ENCODE assay signal across 18 cellular contexts in genomic region chr9:36746415-36746814, GRCh38.
"Had no signal": no experiment of that assay in that cellular context is flagged by ENCODE, and none has a peak within 500 bp of the region (broad histone marks: within the 10 kb centered on the region; RNA-seq: fewer than 3 reads in every experiment).

No MANE protein-coding gene starts in this region.

- DNase-seq: activated CD4-positive, alpha-beta T cell treated with anti-CD3 and anti-CD28 coated beads for 4 hours; activated CD8-positive, alpha-beta memory T cell treated with anti-CD3 and anti-CD28 coated beads, Interleukin-2, amount 50 U/mL, for 4 hours; activated CD8-positive, alpha-beta T cell treated with anti-CD3 and anti-CD28 coated beads for 36 hours; activated gamma-delta T cell treated with Interleukin-2 at 50 U/mL for 16 hours; activated naive CD4-positive, alpha-beta T cell treated with anti-CD3 and anti-CD28 coated beads, Interleukin-2, amount 10 ng/mL, durations not matched to agents 7 days and 5 days; activated naive CD8-positive, alpha-beta T cell treated with anti-CD3 and anti-CD28 coated beads for 36 hours; activated T-cell treated with anti-CD3 and anti-CD28 coated beads, Interleukin-2, amount 50 U/mL, for 72 hours; brain microvascular endothelial cell; cerebellar nuclear complex; dermis blood vessel endothelial cell; NCI-H1092; NCI-H2081 treated with DMSO at 0.1 percent for 48 hours; NCI-H446; NCI-H526; NCI-H82; PC-3; SHP77 had no signal

- ATAC-seq: activated CD4-positive, CD25-positive, alpha-beta regulatory T cell treated with anti-CD3 and anti-CD28 coated beads, Interleukin-2, amount 50 U/mL, for 24 hours; activated CD8-positive, alpha-beta T cell treated with anti-CD3 and anti-CD28 coated beads for 36 hours; activated T-cell treated with anti-CD3 and anti-CD28 coated beads, Interleukin-2, amount 50 U/mL, for 72 hours; PC-3 had no signal
